Comparison of ENCODE assay signal across 25 cellular contexts in genomic region chr9:17230646-17231045, GRCh38.
DNase-seq lines count a peak whose midpoint lies in the region; ATAC-seq and TF ChIP-seq lines count a peak whose summit lies in the region.
"Had no signal": no experiment of that assay in that cellular context is flagged by ENCODE, and none has a peak within 500 bp of the region (broad histone marks: within the 10 kb centered on the region; RNA-seq: fewer than 3 reads in every experiment).

No MANE protein-coding gene starts in this region.

- peaks cover 25% of the 10 kb centered on the region for H3K4me1 Mint-ChIP-seq in Calu3 (ENCODE audit: low read depth, unreplicated experiment)
- H3K4me1 Mint-ChIP-seq in endodermal cell, result no peaks in the 10 kb centered on the region

- intact Hi-C loops in Calu3 (cut with micrococcal nuclease; ENCODE audit: unreplicated experiment), result loop anchor here (2.0 to 5.0 kb wide), 3 partner anchors 38 to 113 kb away; no protein-coding TSS in a partner anchor
- intact Hi-C loops in right lobe of liver (cut with DNase I), result no loop called here

- TF ChIP-seq POLR2A in right lobe of liver (IDR thresholded peaks at IDR 0.05), result no peak

- CTCF ChIA-PET in Calu3 (lab: Charles Lee), result no interaction called here

- ATAC-seq in right lobe of liver, result peak; percentile 85 to 90 (median 90)
- no peak for ATAC-seq in HG02678 (IDR thresholded peaks at IDR 0.05; ENCODE audit: unreplicated experiment)
- no peak for ATAC-seq in HG02642 (IDR thresholded peaks at IDR 0.05; ENCODE audit: poor library complexity, unreplicated experiment)
- ATAC-seq: Right ventricle myocardium inferior had no signal

- WGBS in HUES64, result 88% methylated on average over 1 of the region's 1 CpG
- 86 to 90% methylated on average over 1 of the region's 1 CpG for WGBS in endodermal cell (ENCODE audit: insufficient coverage in 1 of 2, insufficient read length in 1 of 2), 2 experiments
- 33% methylated on average over 1 of the region's 1 CpG for WGBS in right lobe of liver (ENCODE audit: insufficient coverage, low coverage, low lambda C conversion rate, missing lambda C conversion rate)

- H3K36me3 Mint-ChIP-seq in Calu3 (ENCODE audit: insufficient read depth, unreplicated experiment), result peaks cover 13% of the 10 kb centered on the region
- no peaks in the 10 kb centered on the region for H3K36me3 Mint-ChIP-seq in endodermal cell (ENCODE audit: low read depth)
- H3K36me3 Mint-ChIP-seq: CD8-positive, alpha-beta memory T cell had no signal

- H3K9me3 Mint-ChIP-seq in Calu3 (ENCODE audit: low read depth, unreplicated experiment), result peaks cover 5% of the 10 kb centered on the region
- H3K9me3 Mint-ChIP-seq in endodermal cell, result no peaks in the 10 kb centered on the region
- H3K9me3 Mint-ChIP-seq: HFFc6 had no signal

- H3K36me3 ChIP-seq in HUES64 (ENCODE audit: insufficient read depth, low read length) (0 out of 2 replicates have a peak, but pooled peaks cover 2% of the 10 kb centered on the region), endodermal cell (ENCODE audit: control insufficient read depth, insufficient read depth, low read length) (no peaks in the 10 kb centered on the region), right lobe of liver (peaks cover 0 to 5% (median 0%) of the 10 kb centered on the region in 4 donors)
- H3K36me3 ChIP-seq: BE2C, HAP-1 had no signal

- no TSS peak for BruUV-seq in Calu3 (replicated peaks; lab: Mats Ljungman, UMichigan)

- H3K9ac ChIP-seq in HUES64 (ENCODE audit: low read depth, low read length) (no peak overlapping the region), endodermal cell (ENCODE audit: extremely low read depth, low read length, poor library complexity, severe bottlenecking) (no peak overlapping the region)

- H3K4me3 Mint-ChIP-seq in Calu3 (ENCODE audit: low read depth, unreplicated experiment) (peak overlapping the region; percentile 44), endodermal cell (no peak overlapping the region)
- H3K4me3 Mint-ChIP-seq: CD14-positive monocyte; CD8-positive, alpha-beta memory T cell; HFFc6 had no signal

- H3K9me3 ChIP-seq in HUES64 (ENCODE audit: insufficient read depth, low read depth, low read length) (no peaks in the 10 kb centered on the region), endodermal cell (ENCODE audit: control insufficient read depth, low read length) (no peaks in the 10 kb centered on the region), right lobe of liver (no peaks in the 10 kb centered on the region)
- H3K9me3 ChIP-seq: BE2C, HAP-1, SJCRH30 had no signal

- TF ChIP-seq CTCF in Calu3 (IDR thresholded peaks at IDR 0.05; ENCODE audit: unreplicated experiment) (no peak), endodermal cell (conservative IDR thresholded peaks at IDR 0.05) (no peak), right lobe of liver (IDR thresholded peaks at IDR 0.05) (no peak)

- H3K27ac ChIP-seq in HUES64 (ENCODE audit: low read depth, low read length) (peak overlapping the region; percentile 53; the same call in 1 of the 2 replicates), endodermal cell (ENCODE audit: low read depth, low read length) (no peak overlapping the region), right lobe of liver (peak overlapping the region in 2 of 3 donors; percentile 23 to 76)
- H3K27ac ChIP-seq: PC-9, SJCRH30 had no signal

- H3K27me3 Mint-ChIP-seq in Calu3 (ENCODE audit: unreplicated experiment) (no peaks in the 10 kb centered on the region), endodermal cell (ENCODE audit: insufficient read depth) (no peaks in the 10 kb centered on the region)
- H3K27me3 Mint-ChIP-seq: CD8-positive, alpha-beta memory T cell had no signal

- no peaks in the 10 kb centered on the region for H3K27me3 ChIP-seq in HUES64 (ENCODE audit: insufficient read depth, low read length)
- no peaks in the 10 kb centered on the region for H3K27me3 ChIP-seq in endodermal cell (ENCODE audit: control insufficient read depth, insufficient read depth, low read length, poor library complexity, severe bottlenecking)
- H3K27me3 ChIP-seq in right lobe of liver, result no peaks in the 10 kb centered on the region
- H3K27me3 ChIP-seq: BE2C, SJCRH30 had no signal

- H3K27ac Mint-ChIP-seq in Calu3 (ENCODE audit: unreplicated experiment) (peak overlapping the region; percentile 96), endodermal cell (peak overlapping the region; percentile 7)
- H3K27ac Mint-ChIP-seq: CD8-positive, alpha-beta memory T cell; HFFc6 had no signal

- H3K4me1 ChIP-seq in HUES64 (ENCODE audit: insufficient read depth, low read length) (peaks cover 8% of the 10 kb centered on the region; the same call in 1 of the 2 replicates), endodermal cell (ENCODE audit: control insufficient read depth, insufficient read depth, low read length) (no peaks in the 10 kb centered on the region), right lobe of liver (peaks cover 0 to 22% (median 7%) of the 10 kb centered on the region in 4 donors)
- H3K4me1 ChIP-seq: SJCRH30 had no signal

- peak; percentile 54 for DNase-seq in Calu3
- no peak for DNase-seq in endodermal cell
- DNase-seq in right lobe of liver, result no peak
- no peak for DNase-seq in hepatic stellate cell (ENCODE audit: low spot score)
- DNase-seq in DMS79 treated with DMSO at 0.1 percent for 48 hours (lab: John Stamatoyannopoulos, UW), result no peak
- DNase-seq: 8988T; ACHN; BE2C; CD8-positive, alpha-beta memory T cell; DND-41; HFFc6; Karpas-422; MV-4-11; NCI-H1105; NCI-H2029; NCI-H2227 treated with DMSO at 0.1 percent for 48 hours; NCI-H526 treated with DMSO at 0.1 percent for 48 hours; PC-9 had no signal

- H3K4me3 ChIP-seq in HUES64 (ENCODE audit: low read length), result no peak overlapping the region
- H3K4me3 ChIP-seq in endodermal cell (ENCODE audit: low read length), result no peak overlapping the region
- peak overlapping the region in 1 of 3 donors; percentile 3 for H3K4me3 ChIP-seq in right lobe of liver
- H3K4me3 ChIP-seq: HAP-1, PC-9, SJCRH30 had no signal

Comparison
In these comparisons a context has a peak if more than half of its experiments do, and no peak if none do; other contexts are left out.
1. ATAC-seq: peak in right lobe of liver (4 of 4); none in HG02678 (single experiment) and HG02642 (single experiment).